Comparison of ENCODE assay signal across 9 cellular contexts in genomic region chr1:181062800-181063428, GRCh38. TPM values are rescaled to one million over a fixed set of nuclear protein-coding genes. Genes with fewer than 3 reads are reported as not detected.
DNase-seq lines count a peak whose midpoint lies in the region; ATAC-seq and TF ChIP-seq lines count a peak whose summit lies in the region.
"Had no signal": no experiment of that assay in that cellular context is flagged by ENCODE, and none has a peak within 500 bp of the region (broad histone marks: within the 10 kb centered on the region; RNA-seq: fewer than 3 reads in every experiment).

No MANE protein-coding gene starts in this region.

- TF ChIP-seq CTCF in neural progenitor cell (IDR thresholded peaks at IDR 0.05), result no peak

- H3K79me2 ChIP-seq in neural progenitor cell (ENCODE audit: low read depth), result no peaks in the 10 kb centered on the region

- H3K36me3 Mint-ChIP-seq in neural progenitor cell, result no peaks in the 10 kb centered on the region

- no peaks in the 10 kb centered on the region for H3K27me3 ChIP-seq in neural progenitor cell
- H3K27me3 ChIP-seq: tibial nerve had no signal

- H3K9me3 ChIP-seq in neural progenitor cell (ENCODE audit: low read depth), result no peaks in the 10 kb centered on the region

- H3K9me3 Mint-ChIP-seq in neural progenitor cell, result peaks cover 8% of the 10 kb centered on the region

- H3F3A ChIP-seq in neural progenitor cell (ENCODE audit: low read depth), result peaks cover 15% of the 10 kb centered on the region

- peaks cover 13% of the 10 kb centered on the region for H3K4me1 ChIP-seq in neural progenitor cell

- peaks cover 10% of the 10 kb centered on the region for H3K27me3 Mint-ChIP-seq in neural progenitor cell (ENCODE audit: insufficient read depth, low read depth)

- H3K36me3 ChIP-seq in neural progenitor cell, result no peaks in the 10 kb centered on the region

- no peak overlapping the region for H3K4me2 ChIP-seq in neural progenitor cell

- H4K20me1 ChIP-seq in neural progenitor cell (ENCODE audit: low read depth), result no peaks in the 10 kb centered on the region

- no peak overlapping the region for H3K9ac ChIP-seq in neural progenitor cell

- H3K27ac ChIP-seq in neural progenitor cell, result no peak overlapping the region

- H3K4me3 ChIP-seq in GM08714 (ENCODE audit: low read length) (peak overlapping the region; percentile 32; the same call in 1 of the 2 replicates), neural progenitor cell (no peak overlapping the region)

- H3K4me3 Mint-ChIP-seq in neural progenitor cell, result no peak overlapping the region

- H2AFZ ChIP-seq in neural progenitor cell (replicated peaks), result peak overlapping the region; percentile 39

- ATAC-seq in GM21360 (IDR thresholded peaks at IDR 0.05; ENCODE audit: unreplicated experiment), result peak; percentile 67
- peak; percentile 71 for ATAC-seq in HG03520 (IDR thresholded peaks at IDR 0.05; ENCODE audit: unreplicated experiment)

- H3K27ac Mint-ChIP-seq in neural progenitor cell, result no peak overlapping the region

- DNase-seq in activated T-cell treated with anti-CD3 and anti-CD28 coated beads, Interleukin-2, amount 50 U/mL, for 48 hours, result peak; percentile 54 to 55
- DNase-seq in neural progenitor cell (ENCODE audit: low spot score), result no peak
- no peak for DNase-seq in NCI-H146 treated with DMSO at 0.1 percent for 48 hours (lab: John Stamatoyannopoulos, UW; ENCODE audit: unreplicated experiment)
- no peak for DNase-seq in superior temporal gyrus (ENCODE audit: extremely low spot score)
- no peak for DNase-seq in NCI-H1048 (lab: John Stamatoyannopoulos, UW)

- peaks cover 19% of the 10 kb centered on the region for H3K4me1 Mint-ChIP-seq in neural progenitor cell

RNA-seq across cellular contexts. Expression of gene IER5, which starts 25.6 kb away (rescaled TPM):
- total RNA-seq in neural progenitor cell (ENCODE audit: low replicate concordance), result 8.0 and 15.3 TPM in 2 replicates

RNA-seq across cellular contexts. Expression of gene MR1, which starts 29.1 kb away (rescaled TPM):
- 0.03 TPM in 1 of 2 replicates, not detected in the other for total RNA-seq in neural progenitor cell (ENCODE audit: low replicate concordance)

RNA-seq across cellular contexts. Expression of gene STX6, which starts 40.2 kb away (rescaled TPM):
- total RNA-seq in neural progenitor cell (ENCODE audit: low replicate concordance), result 30.8 and 37.0 TPM in 2 replicates

Comparison
In these comparisons a context has a peak if more than half of its experiments do, and no peak if none do; other contexts are left out.
1. DNase-seq: peak in activated T-cell treated with anti-CD3 and anti-CD28 coated beads, Interleukin-2, amount 50 U/mL, for 48 hours (2 of 2); none in neural progenitor cell (single experiment), NCI-H146 treated with DMSO at 0.1 percent for 48 hours (single experiment), superior temporal gyrus (single experiment) and NCI-H1048 (single experiment).